In the genomic region with DNA sequence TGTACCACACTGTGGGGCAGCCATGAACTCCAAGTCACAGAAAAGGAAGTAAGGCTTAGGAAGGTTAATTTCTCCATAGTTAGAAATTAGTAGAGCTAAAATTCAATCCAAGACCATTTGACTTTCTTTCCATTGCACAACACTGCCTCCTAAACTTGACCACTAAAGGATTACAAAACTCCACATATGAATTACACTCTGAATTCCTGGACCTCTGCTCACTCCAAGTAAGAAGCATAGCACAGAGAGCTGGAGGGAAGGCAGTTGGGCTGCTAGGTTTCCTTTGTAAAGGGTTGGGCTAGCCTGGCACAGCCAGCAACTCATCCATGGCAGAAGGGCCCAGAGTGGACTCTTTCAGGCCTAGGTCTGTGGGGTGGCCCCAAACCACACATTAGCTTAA, we compare ENCODE assay signal across 11 cellular contexts.
DNase-seq lines count a peak whose midpoint lies in the region; ATAC-seq and TF ChIP-seq lines count a peak whose summit lies in the region.
"Had no signal": no experiment of that assay in that cellular context is flagged by ENCODE, and none has a peak within 500 bp of the region (broad histone marks: within the 10 kb centered on the region; RNA-seq: fewer than 3 reads in every experiment).

No MANE protein-coding gene starts in this region.

- H3K9me3 Mint-ChIP-seq in Calu3 (ENCODE audit: low read depth, unreplicated experiment): peaks cover 4% of the 10 kb centered on the region
- no peaks in the 10 kb centered on the region for H3K9me3 Mint-ChIP-seq in osteocyte (ENCODE audit: unreplicated experiment)
- no peaks in the 10 kb centered on the region for H3K9me3 Mint-ChIP-seq in activated naive CD4-positive, alpha-beta T cell treated with anti-CD3 and anti-CD28 coated beads, Interleukin-2, amount 10 ng/mL, durations not matched to agents 7 days and 5 days
- H3K9me3 Mint-ChIP-seq in CD8-positive, alpha-beta T cell: no peaks in the 10 kb centered on the region
- H3K9me3 Mint-ChIP-seq: activated T-cell treated with anti-CD3 and anti-CD28 coated beads, Interleukin-2, amount 50 U/mL, for 4 hours had no signal

- H3K9ac ChIP-seq in PC-3 (ENCODE audit: low read length): no peak overlapping the region

- CTCF ChIA-PET in Calu3 (lab: Charles Lee) (interaction anchor here (0.6 to 0.7 kb wide), 2 partner anchors 211 to 231 kb away, joined by 3 read pairs; partner anchors contain the start of gene CCDC14), PC-3 (lab: Charles Lee) (no interaction called here)
- CTCF ChIA-PET in activated naive CD4-positive, alpha-beta T cell treated with anti-CD3 and anti-CD28 coated beads, Interleukin-2, amount 10 ng/mL, durations not matched to agents 7 days and 5 days (lab: Charles Lee): interaction anchor here (1.0 kb wide), 1 partner anchor 810 kb away, joined by 3 read pairs; no protein-coding TSS in a partner anchor
- CTCF ChIA-PET in CD8-positive, alpha-beta T cell (lab: Charles Lee): no interaction called here

- H3K4me3 ChIP-seq in PC-3 (ENCODE audit: low read length) (no peak overlapping the region), epithelial cell of proximal tubule (ENCODE audit: low read depth, low read length) (no peak overlapping the region)
- H3K4me3 ChIP-seq in CD8-positive, alpha-beta T cell (ENCODE audit: low read depth, low read length): no peak overlapping the region

- BruUV-seq in Calu3 (replicated peaks; lab: Mats Ljungman, UMichigan) (no TSS peak), PC-3 (replicated peaks; lab: Mats Ljungman, UMichigan) (no TSS peak)

- H3K4me3 Mint-ChIP-seq in Calu3 (ENCODE audit: low read depth, unreplicated experiment) (no peak overlapping the region), osteocyte (ENCODE audit: unreplicated experiment) (no peak overlapping the region)
- no peak overlapping the region for H3K4me3 Mint-ChIP-seq in activated naive CD4-positive, alpha-beta T cell treated with anti-CD3 and anti-CD28 coated beads, Interleukin-2, amount 10 ng/mL, durations not matched to agents 7 days and 5 days
- no peak overlapping the region for H3K4me3 Mint-ChIP-seq in CD8-positive, alpha-beta T cell
- H3K4me3 Mint-ChIP-seq: activated T-cell treated with anti-CD3 and anti-CD28 coated beads, Interleukin-2, amount 50 U/mL, for 4 hours had no signal

- POLR2A ChIA-PET in PC-3 (lab: Charles Lee; ENCODE audit: unreplicated experiment): no interaction called here
- POLR2A ChIA-PET in CD8-positive, alpha-beta T cell (lab: Charles Lee): no interaction called here

- no peaks in the 10 kb centered on the region for H3K36me3 ChIP-seq in PC-3 (ENCODE audit: low read depth, low read length)
- no peaks in the 10 kb centered on the region for H3K36me3 ChIP-seq in CD8-positive, alpha-beta T cell (ENCODE audit: insufficient read depth, low read length)

- no peaks in the 10 kb centered on the region for H3K27me3 ChIP-seq in PC-3 (ENCODE audit: low read length)
- H3K27me3 ChIP-seq in CD8-positive, alpha-beta T cell (ENCODE audit: insufficient read depth, low read length): no peaks in the 10 kb centered on the region

- no peaks in the 10 kb centered on the region for H3K79me2 ChIP-seq in PC-3 (ENCODE audit: low read length)

- TF ChIP-seq CTCF in Calu3 (IDR thresholded peaks at IDR 0.05; ENCODE audit: unreplicated experiment) (no peak), PC-3 (conservative IDR thresholded peaks at IDR 0.05; ENCODE audit: low read depth, low read length) (no peak), epithelial cell of proximal tubule (conservative IDR thresholded peaks at IDR 0.05; ENCODE audit: low read depth, low read length) (no peak), osteocyte (IDR thresholded peaks at IDR 0.05) (no peak)
- TF ChIP-seq CTCF in CD8-positive, alpha-beta T cell (IDR thresholded peaks at IDR 0.05): no peak

- no peak overlapping the region for H3K4me2 ChIP-seq in PC-3 (ENCODE audit: low read length)

- ATAC-seq in PC-3 (peak; percentile 10; the same call in 1 of the 2 replicates), GM19452 (IDR thresholded peaks at IDR 0.05; ENCODE audit: unreplicated experiment) (no peak)
- no peak for ATAC-seq in CD8-positive, alpha-beta T cell
- ATAC-seq: activated T-cell treated with anti-CD3 and anti-CD28 coated beads, Interleukin-2, amount 50 U/mL, for 4 hours had no signal

- H3K27ac Mint-ChIP-seq in Calu3 (ENCODE audit: unreplicated experiment): peak overlapping the region; percentile 54
- H3K27ac Mint-ChIP-seq in osteocyte (ENCODE audit: unreplicated experiment): peak overlapping the region; percentile 52
- H3K27ac Mint-ChIP-seq in activated naive CD4-positive, alpha-beta T cell treated with anti-CD3 and anti-CD28 coated beads, Interleukin-2, amount 10 ng/mL, durations not matched to agents 7 days and 5 days: no peak overlapping the region
- no peak overlapping the region for H3K27ac Mint-ChIP-seq in CD8-positive, alpha-beta T cell

- no peaks in the 10 kb centered on the region for H4K20me1 ChIP-seq in PC-3 (ENCODE audit: low read length)

- DNase-seq in Calu3: no peak
- DNase-seq in PC-3: peak; percentile 65
- DNase-seq in epithelial cell of proximal tubule (ENCODE audit: low read depth): peak; percentile 95
- no peak for DNase-seq in osteocyte (ENCODE audit: extremely low spot score, unreplicated experiment)
- no peak for DNase-seq in activated naive CD4-positive, alpha-beta T cell treated with anti-CD3 and anti-CD28 coated beads, Interleukin-2, amount 10 ng/mL, durations not matched to agents 7 days and 5 days
- no peak for DNase-seq in NCI-H2081 (lab: John Stamatoyannopoulos, UW)
- no peak for DNase-seq in CD8-positive, alpha-beta T cell
- DNase-seq: activated T-cell treated with anti-CD3 and anti-CD28 coated beads, Interleukin-2, amount 50 U/mL, for 4 hours; DND-41; islet precursor cell had no signal

- intact Hi-C loops in Calu3 (cut with micrococcal nuclease; ENCODE audit: unreplicated experiment): loop anchor here (10.0 kb wide), 1 partner anchor 215 kb away; the partner anchor contains the start of gene CCDC14
- intact Hi-C loops in PC-3 (cut with micrococcal nuclease): loop anchor here (1.0 to 2.0 kb wide), 3 partner anchors 15 to 191 kb away; no protein-coding TSS in a partner anchor
- intact Hi-C loops in CD8-positive, alpha-beta T cell (cut with DNase I, micrococcal nuclease): no loop called here

- no peak overlapping the region for H2AFZ ChIP-seq in PC-3 (ENCODE audit: low read length)

- H3K4me1 Mint-ChIP-seq in Calu3 (ENCODE audit: low read depth, unreplicated experiment) (peaks cover 34% of the 10 kb centered on the region), osteocyte (ENCODE audit: unreplicated experiment) (peaks cover 35% of the 10 kb centered on the region)
- no peaks in the 10 kb centered on the region for H3K4me1 Mint-ChIP-seq in activated naive CD4-positive, alpha-beta T cell treated with anti-CD3 and anti-CD28 coated beads, Interleukin-2, amount 10 ng/mL, durations not matched to agents 7 days and 5 days
- no peaks in the 10 kb centered on the region for H3K4me1 Mint-ChIP-seq in CD8-positive, alpha-beta T cell (ENCODE audit: low read depth)

- no peaks in the 10 kb centered on the region for H3K9me2 ChIP-seq in PC-3 (replicated peaks; ENCODE audit: low read length)

- H3F3A ChIP-seq in PC-3 (ENCODE audit: low read length, unreplicated experiment): no peaks in the 10 kb centered on the region

- no peaks in the 10 kb centered on the region for H3K9me3 ChIP-seq in PC-3 (ENCODE audit: low read length)
- H3K9me3 ChIP-seq in CD8-positive, alpha-beta T cell (ENCODE audit: low read length): no peaks in the 10 kb centered on the region

- H3K4me1 ChIP-seq in PC-3 (ENCODE audit: insufficient read depth, low read length): peaks cover 23% of the 10 kb centered on the region
- no peaks in the 10 kb centered on the region for H3K4me1 ChIP-seq in CD8-positive, alpha-beta T cell (ENCODE audit: insufficient read depth, low read length)

- no peaks in the 10 kb centered on the region for H3K36me3 Mint-ChIP-seq in Calu3 (ENCODE audit: insufficient read depth, unreplicated experiment)
- H3K36me3 Mint-ChIP-seq in osteocyte (ENCODE audit: unreplicated experiment): no peaks in the 10 kb centered on the region
- H3K36me3 Mint-ChIP-seq in activated naive CD4-positive, alpha-beta T cell treated with anti-CD3 and anti-CD28 coated beads, Interleukin-2, amount 10 ng/mL, durations not matched to agents 7 days and 5 days: no peaks in the 10 kb centered on the region
- H3K36me3 Mint-ChIP-seq in CD8-positive, alpha-beta T cell: no peaks in the 10 kb centered on the region

- no peak overlapping the region for H3K27ac ChIP-seq in PC-3 (ENCODE audit: low read length)
- H3K27ac ChIP-seq in CD8-positive, alpha-beta T cell (ENCODE audit: low read depth, low read length): no peak overlapping the region

- H3K27me3 Mint-ChIP-seq in Calu3 (ENCODE audit: unreplicated experiment): no peaks in the 10 kb centered on the region
- H3K27me3 Mint-ChIP-seq in osteocyte (ENCODE audit: unreplicated experiment): no peaks in the 10 kb centered on the region
- H3K27me3 Mint-ChIP-seq in activated naive CD4-positive, alpha-beta T cell treated with anti-CD3 and anti-CD28 coated beads, Interleukin-2, amount 10 ng/mL, durations not matched to agents 7 days and 5 days: peaks cover 16% of the 10 kb centered on the region
- peaks cover 3% of the 10 kb centered on the region for H3K27me3 Mint-ChIP-seq in CD8-positive, alpha-beta T cell (ENCODE audit: low read depth)

Comparison
In these comparisons a context has a peak if more than half of its experiments do, and no peak if none do; other contexts are left out.
1. DNase-seq: peak in PC-3 (single experiment) and epithelial cell of proximal tubule (single experiment); none in Calu3 (single experiment), osteocyte (single experiment), activated naive CD4-positive, alpha-beta T cell treated with anti-CD3 and anti-CD28 coated beads, Interleukin-2, amount 10 ng/mL, durations not matched to agents 7 days and 5 days (single experiment), NCI-H2081 (0 of 2) and CD8-positive, alpha-beta T cell (0 of 7).
2. H3K27ac Mint-ChIP-seq: peak in Calu3 (single experiment) and osteocyte (single experiment); none in activated naive CD4-positive, alpha-beta T cell treated with anti-CD3 and anti-CD28 coated beads, Interleukin-2, amount 10 ng/mL, durations not matched to agents 7 days and 5 days (single experiment) and CD8-positive, alpha-beta T cell (single experiment).
3. CTCF ChIA-PET loops: an anchor here in Calu3 (0.6 to 0.7 kb wide) and activated naive CD4-positive, alpha-beta T cell treated with anti-CD3 and anti-CD28 coated beads, Interleukin-2, amount 10 ng/mL, durations not matched to agents 7 days and 5 days (1.0 kb wide); none called in PC-3 and CD8-positive, alpha-beta T cell.
4. intact Hi-C loops: an anchor here in Calu3 (10.0 kb wide) and PC-3 (1.0 to 2.0 kb wide); none called in CD8-positive, alpha-beta T cell.